ENCODE assay signal across 8 cellular contexts in genomic region chr6:32796848-32797776, GRCh38. TPM values are rescaled to one million over a fixed set of nuclear protein-coding genes. Genes with fewer than 3 reads are reported as not detected.
DNase-seq lines count a peak whose midpoint lies in the region; ATAC-seq, FAIRE-seq and TF ChIP-seq lines count a peak whose summit lies in the region.

No MANE protein-coding gene starts in this region.

- H3K36me3 ChIP-seq in Caco-2 (ENCODE audit: control insufficient read depth, insufficient read depth, low read length) (no peaks in the 10 kb centered on the region), RWPE2 (ENCODE audit: low read depth) (no peaks in the 10 kb centered on the region), neutrophil (no peaks in the 10 kb centered on the region), subcutaneous abdominal adipose tissue (ENCODE audit: control insufficient read depth in 5 of 5, insufficient read depth in 5 of 5, low read length in 5 of 5) (no peaks in the 10 kb centered on the region)

- peak; percentile 75 for FAIRE-seq in frontal cortex (lab: Jason Lieb, UNC)

- ATAC-seq in RWPE2 (ENCODE audit: low read depth): peak; percentile 61
- no peak for ATAC-seq in HG03520 (IDR thresholded peaks at IDR 0.05; ENCODE audit: unreplicated experiment)

- H3K9me3 Mint-ChIP-seq in Caco-2 (ENCODE audit: unreplicated experiment): no peaks in the 10 kb centered on the region

- H3K36me3 Mint-ChIP-seq in Caco-2 (ENCODE audit: insufficient read depth, unreplicated experiment): no peaks in the 10 kb centered on the region

- no peaks in the 10 kb centered on the region for H3K4me1 ChIP-seq in Caco-2
- H3K4me1 ChIP-seq in RWPE2 (ENCODE audit: insufficient read depth, poor library complexity, severe bottlenecking): no peaks in the 10 kb centered on the region
- peaks cover 26 to 28% of the 10 kb centered on the region in 2 experiments for H3K4me1 ChIP-seq in neutrophil (ENCODE audit: control insufficient read depth in 1 of 2, insufficient read depth in 1 of 2, low read depth in 1 of 2, low read length in 1 of 2)
- peaks cover 4 to 11% (median 8%) of the 10 kb centered on the region in 5 donors for H3K4me1 ChIP-seq in subcutaneous abdominal adipose tissue (ENCODE audit: control insufficient read depth in 5 of 5, insufficient read depth in 5 of 5, low read length in 5 of 5)

- peak overlapping the region; percentile 56 for H3K4me3 Mint-ChIP-seq in Caco-2 (ENCODE audit: unreplicated experiment)

- H3K27ac Mint-ChIP-seq in Caco-2 (ENCODE audit: unreplicated experiment): no peak overlapping the region

- POLR2A ChIA-PET in Caco-2 (lab: Charles Lee): no interaction called here

- H3K4me3 ChIP-seq in Caco-2 (ENCODE audit: low read depth, low read length) (no peak overlapping the region), HL-60 (replicated peaks; ENCODE audit: insufficient read depth, low read length) (no peak overlapping the region; the same call in 1 of the 2 replicates), RWPE2 (ENCODE audit: severe bottlenecking) (peak overlapping the region; percentile 6), neutrophil (ENCODE audit: low read depth in 1 of 2, low read length in 1 of 2) (no peak overlapping the region), subcutaneous abdominal adipose tissue (ENCODE audit: low read depth in 1 of 5, low read length in 5 of 5) (peak overlapping the region; percentile 29 to 51 (median 39))

- intact Hi-C loops in Caco-2 (cut with micrococcal nuclease; ENCODE audit: unreplicated experiment): loop anchor here (1.0 to 10.0 kb wide), 3 partner anchors 71 to 552 kb away; no protein-coding TSS in a partner anchor

- 0 out of 2 replicates have a peak, but pooled peaks cover under 1% of the 10 kb centered on the region for H3K9me3 ChIP-seq in Caco-2
- peaks cover 2% of the 10 kb centered on the region for H3K9me3 ChIP-seq in RWPE2 (ENCODE audit: severe bottlenecking)
- H3K9me3 ChIP-seq in neutrophil: no peaks in the 10 kb centered on the region
- peaks cover 0 to 6% (median 5%) of the 10 kb centered on the region in 5 donors for H3K9me3 ChIP-seq in subcutaneous abdominal adipose tissue (ENCODE audit: control insufficient read depth in 5 of 5, low read length in 5 of 5)

- DNase-seq in Caco-2: peak; percentile 63 to 73
- DNase-seq in HL-60 (ENCODE audit: low read depth in 1 of 2, low spot score in 1 of 2): peak in 1 of 2 experiments; percentile 70
- DNase-seq in RWPE2 (ENCODE audit: low spot score): no peak
- peak; percentile 93 for DNase-seq in activated effector memory CD4-positive, alpha-beta T cell treated with anti-CD3 and anti-CD28 coated beads, Interleukin-2, amount 50 U/mL, for 16 hours
- peak in 1 of 2 donors; percentile 45 for DNase-seq in frontal cortex (ENCODE audit: low spot score in 2 of 2)

- no peaks in the 10 kb centered on the region for H3K4me1 Mint-ChIP-seq in Caco-2 (ENCODE audit: low read depth, unreplicated experiment)

- CTCF ChIA-PET in Caco-2 (lab: Charles Lee): no interaction called here

- BruUV-seq in Caco-2 (replicated peaks; lab: Mats Ljungman, UMichigan): no TSS peak

- TF ChIP-seq CTCF in Caco-2 (IDR thresholded peaks at IDR 0.05; ENCODE audit: insufficient read depth in 1 of 2, low read depth in 1 of 2, low read length in 1 of 2, severe bottlenecking in 1 of 2, unreplicated experiment in 1 of 2) (peak; percentile 72 to 90), HL-60 (IDR thresholded peaks at IDR 0.05; ENCODE audit: insufficient read depth, low read length) (peak; percentile 80), RWPE2 (IDR thresholded peaks at IDR 0.05; ENCODE audit: poor library complexity, severe bottlenecking) (peak; percentile 86), neutrophil (IDR thresholded peaks at IDR 0.05) (peak; percentile 97)

- H3K27ac ChIP-seq in HL-60 (replicated peaks) (no peak overlapping the region), RWPE2 (ENCODE audit: poor library complexity, severe bottlenecking) (no peak overlapping the region), neutrophil (no peak overlapping the region), subcutaneous abdominal adipose tissue (ENCODE audit: low read depth, low read length) (no peak overlapping the region)

- H3K27me3 Mint-ChIP-seq in Caco-2 (ENCODE audit: insufficient read depth, unreplicated experiment): peaks cover 25% of the 10 kb centered on the region

- H3K9ac ChIP-seq in subcutaneous abdominal adipose tissue (ENCODE audit: low read length in 5 of 5): peak overlapping the region in 2 of 5 donors; percentile 14 to 25

- no peaks in the 10 kb centered on the region for H3K27me3 ChIP-seq in Caco-2 (replicated peaks; ENCODE audit: control insufficient read depth, insufficient read depth, low read length)
- H3K27me3 ChIP-seq in HL-60 (ENCODE audit: insufficient read depth, poor library complexity, severe bottlenecking): peaks cover 9% of the 10 kb centered on the region
- H3K27me3 ChIP-seq in RWPE2 (ENCODE audit: insufficient read depth, poor library complexity, severe bottlenecking): peaks cover 35% of the 10 kb centered on the region
- H3K27me3 ChIP-seq in neutrophil: peaks cover 21% of the 10 kb centered on the region
- H3K27me3 ChIP-seq in subcutaneous abdominal adipose tissue (ENCODE audit: control insufficient read depth in 5 of 5, insufficient read depth in 4 of 5, low read length in 5 of 5): peaks cover 0 to 17% (median 8%) of the 10 kb centered on the region in 5 donors

RNA-seq across cellular contexts. Expression of gene HLA-DOB, which starts 19.7 kb away (rescaled TPM):
- 0.61 and 0.65 TPM in 2 replicates for total RNA-seq in Caco-2 (2022)
- total RNA-seq in frontal cortex: not detected

RNA-seq across cellular contexts. Expression of gene HLA-DQB2, which starts 33.8 kb away (rescaled TPM):
- total RNA-seq in Caco-2 (2022): not detected in 2 replicates
- total RNA-seq in frontal cortex: not detected

RNA-seq across cellular contexts. Expression of gene TAP2, which starts 41.4 kb away (rescaled TPM):
- total RNA-seq in Caco-2 (2022) (10.3 and 11.9 TPM in 2 replicates), frontal cortex (2.4 TPM)

RNA-seq across cellular contexts. Expression of gene PSMB8, which starts 46.7 kb away (rescaled TPM):
- total RNA-seq in Caco-2 (2022) (3.7 and 3.9 TPM in 2 replicates), frontal cortex (3.3 TPM)

RNA-seq across cellular contexts. Expression of gene HLA-DQA2, which starts 55.9 kb away (rescaled TPM):
- total RNA-seq in Caco-2 (2022) (not detected in 2 replicates), frontal cortex (not detected)

Comparison
In these comparisons a context has a peak if more than half of its experiments do, and no peak if none do; other contexts are left out.
1. H3K4me3 ChIP-seq: peak in RWPE2 (single experiment) and subcutaneous abdominal adipose tissue (5 of 5); none in Caco-2 (single experiment), HL-60 (single experiment) and neutrophil (0 of 2).
2. Peak in every context shown above with its lines, with median percentiles within 50 percentile points of each other: CTCF ChIP-seq.